In the genomic region with DNA sequence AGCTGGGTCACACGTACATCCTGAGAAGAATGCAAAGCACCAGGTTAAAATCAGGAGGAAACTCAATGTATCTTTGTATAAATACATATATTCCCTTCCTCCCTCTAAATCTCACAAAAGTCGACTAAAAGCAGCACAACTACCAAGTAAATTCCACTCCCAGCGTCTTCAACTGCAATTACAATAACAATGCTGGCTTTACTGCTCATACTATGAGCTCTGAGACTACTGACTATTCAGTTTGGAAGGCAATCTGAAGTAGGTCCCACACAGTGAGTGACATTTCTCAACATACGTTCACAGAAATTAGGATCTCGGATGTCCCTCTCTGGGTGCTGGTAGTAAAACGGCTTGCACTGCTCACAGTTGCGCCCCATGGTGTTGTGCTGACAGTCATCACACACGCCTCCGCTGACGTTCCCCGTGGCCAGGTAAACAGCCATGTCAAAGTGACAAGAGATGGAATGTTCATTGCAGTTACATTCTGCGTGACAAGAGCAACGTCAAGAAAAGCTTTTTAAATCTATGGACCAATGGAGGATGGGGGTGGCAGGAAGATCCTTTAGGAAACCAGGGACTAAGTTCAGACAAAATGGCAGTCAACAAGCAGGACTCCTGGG, we compare ENCODE assay signal across 1 cellular context.
TF ChIP-seq lines count a peak whose summit lies in the region.

No MANE protein-coding gene starts in this region.

TF ChIP-seq in GM23338, 12 proteins besides CTCF, POLR2A, EP300 and RAD21 (continued from another document):
- TF ChIP-seq, protein P1, sequence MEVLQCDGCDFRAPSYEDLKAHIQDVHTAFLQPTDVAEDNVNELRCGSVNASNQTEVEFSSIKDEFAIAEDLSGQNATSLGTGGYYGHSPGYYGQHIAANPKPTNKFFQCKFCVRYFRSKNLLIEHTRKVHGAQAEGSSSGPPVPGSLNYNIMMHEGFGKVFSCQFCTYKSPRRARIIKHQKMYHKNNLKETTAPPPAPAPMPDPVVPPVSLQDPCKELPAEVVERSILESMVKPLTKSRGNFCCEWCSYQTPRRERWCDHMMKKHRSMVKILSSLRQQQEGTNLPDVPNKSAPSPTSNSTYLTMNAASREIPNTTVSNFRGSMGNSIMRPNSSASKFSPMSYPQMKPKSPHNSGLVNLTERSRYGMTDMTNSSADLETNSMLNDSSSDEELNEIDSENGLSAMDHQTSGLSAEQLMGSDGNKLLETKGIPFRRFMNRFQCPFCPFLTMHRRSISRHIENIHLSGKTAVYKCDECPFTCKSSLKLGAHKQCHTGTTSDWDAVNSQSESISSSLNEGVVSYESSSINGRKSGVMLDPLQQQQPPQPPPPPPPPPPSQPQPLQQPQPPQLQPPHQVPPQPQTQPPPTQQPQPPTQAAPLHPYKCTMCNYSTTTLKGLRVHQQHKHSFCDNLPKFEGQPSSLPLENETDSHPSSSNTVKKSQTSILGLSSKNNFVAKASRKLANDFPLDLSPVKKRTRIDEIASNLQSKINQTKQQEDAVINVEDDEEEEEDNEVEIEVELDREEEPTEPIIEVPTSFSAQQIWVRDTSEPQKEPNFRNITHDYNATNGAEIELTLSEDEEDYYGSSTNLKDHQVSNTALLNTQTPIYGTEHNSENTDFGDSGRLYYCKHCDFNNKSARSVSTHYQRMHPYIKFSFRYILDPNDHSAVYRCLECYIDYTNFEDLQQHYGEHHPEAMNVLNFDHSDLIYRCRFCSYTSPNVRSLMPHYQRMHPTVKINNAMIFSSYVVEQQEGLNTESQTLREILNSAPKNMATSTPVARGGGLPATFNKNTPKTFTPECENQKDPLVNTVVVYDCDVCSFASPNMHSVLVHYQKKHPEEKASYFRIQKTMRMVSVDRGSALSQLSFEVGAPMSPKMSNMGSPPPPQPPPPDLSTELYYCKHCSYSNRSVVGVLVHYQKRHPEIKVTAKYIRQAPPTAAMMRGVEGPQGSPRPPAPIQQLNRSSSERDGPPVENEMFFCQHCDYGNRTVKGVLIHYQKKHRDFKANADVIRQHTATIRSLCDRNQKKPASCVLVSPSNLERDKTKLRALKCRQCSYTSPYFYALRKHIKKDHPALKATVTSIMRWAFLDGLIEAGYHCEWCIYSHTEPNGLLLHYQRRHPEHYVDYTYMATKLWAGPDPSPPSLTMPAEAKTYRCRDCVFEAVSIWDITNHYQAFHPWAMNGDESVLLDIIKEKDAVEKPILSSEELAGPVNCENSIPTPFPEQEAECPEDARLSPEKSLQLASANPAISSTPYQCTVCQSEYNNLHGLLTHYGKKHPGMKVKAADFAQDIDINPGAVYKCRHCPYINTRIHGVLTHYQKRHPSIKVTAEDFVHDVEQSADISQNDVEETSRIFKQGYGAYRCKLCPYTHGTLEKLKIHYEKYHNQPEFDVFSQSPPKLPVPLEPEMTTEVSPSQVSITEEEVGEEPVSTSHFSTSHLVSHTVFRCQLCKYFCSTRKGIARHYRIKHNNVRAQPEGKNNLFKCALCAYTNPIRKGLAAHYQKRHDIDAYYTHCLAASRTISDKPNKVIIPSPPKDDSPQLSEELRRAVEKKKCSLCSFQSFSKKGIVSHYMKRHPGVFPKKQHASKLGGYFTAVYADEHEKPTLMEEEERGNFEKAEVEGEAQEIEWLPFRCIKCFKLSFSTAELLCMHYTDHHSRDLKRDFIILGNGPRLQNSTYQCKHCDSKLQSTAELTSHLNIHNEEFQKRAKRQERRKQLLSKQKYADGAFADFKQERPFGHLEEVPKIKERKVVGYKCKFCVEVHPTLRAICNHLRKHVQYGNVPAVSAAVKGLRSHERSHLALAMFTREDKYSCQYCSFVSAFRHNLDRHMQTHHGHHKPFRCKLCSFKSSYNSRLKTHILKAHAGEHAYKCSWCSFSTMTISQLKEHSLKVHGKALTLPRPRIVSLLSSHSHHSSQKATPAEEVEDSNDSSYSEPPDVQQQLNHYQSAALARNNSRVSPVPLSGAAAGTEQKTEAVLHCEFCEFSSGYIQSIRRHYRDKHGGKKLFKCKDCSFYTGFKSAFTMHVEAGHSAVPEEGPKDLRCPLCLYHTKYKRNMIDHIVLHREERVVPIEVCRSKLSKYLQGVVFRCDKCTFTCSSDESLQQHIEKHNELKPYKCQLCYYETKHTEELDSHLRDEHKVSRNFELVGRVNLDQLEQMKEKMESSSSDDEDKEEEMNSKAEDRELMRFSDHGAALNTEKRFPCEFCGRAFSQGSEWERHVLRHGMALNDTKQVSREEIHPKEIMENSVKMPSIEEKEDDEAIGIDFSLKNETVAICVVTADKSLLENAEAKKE (CRISPR knock-in tag; IDR thresholded peaks at IDR 0.05) = no peak
- TF ChIP-seq ZNF331 (CRISPR knock-in tag; IDR thresholded peaks at IDR 0.05; ENCODE audit: low read depth) (no peak), ZNF114 (CRISPR knock-in tag; IDR thresholded peaks at IDR 0.05) (no peak), NANOG (IDR thresholded peaks at IDR 0.05; ENCODE audit: borderline replicate concordance) (no peak), CREB1 (CRISPR knock-in tag; IDR thresholded peaks at IDR 0.05; ENCODE audit: low read depth) (no peak), POLR2AphosphoS5 (IDR thresholded peaks at IDR 0.05; ENCODE audit: low read depth) (no peak), JUNB (IDR thresholded peaks at IDR 0.05; ENCODE audit: unreplicated experiment) (no peak), ETS1 (IDR thresholded peaks at IDR 0.05) (no peak)
- TF ChIP-seq, protein P2, sequence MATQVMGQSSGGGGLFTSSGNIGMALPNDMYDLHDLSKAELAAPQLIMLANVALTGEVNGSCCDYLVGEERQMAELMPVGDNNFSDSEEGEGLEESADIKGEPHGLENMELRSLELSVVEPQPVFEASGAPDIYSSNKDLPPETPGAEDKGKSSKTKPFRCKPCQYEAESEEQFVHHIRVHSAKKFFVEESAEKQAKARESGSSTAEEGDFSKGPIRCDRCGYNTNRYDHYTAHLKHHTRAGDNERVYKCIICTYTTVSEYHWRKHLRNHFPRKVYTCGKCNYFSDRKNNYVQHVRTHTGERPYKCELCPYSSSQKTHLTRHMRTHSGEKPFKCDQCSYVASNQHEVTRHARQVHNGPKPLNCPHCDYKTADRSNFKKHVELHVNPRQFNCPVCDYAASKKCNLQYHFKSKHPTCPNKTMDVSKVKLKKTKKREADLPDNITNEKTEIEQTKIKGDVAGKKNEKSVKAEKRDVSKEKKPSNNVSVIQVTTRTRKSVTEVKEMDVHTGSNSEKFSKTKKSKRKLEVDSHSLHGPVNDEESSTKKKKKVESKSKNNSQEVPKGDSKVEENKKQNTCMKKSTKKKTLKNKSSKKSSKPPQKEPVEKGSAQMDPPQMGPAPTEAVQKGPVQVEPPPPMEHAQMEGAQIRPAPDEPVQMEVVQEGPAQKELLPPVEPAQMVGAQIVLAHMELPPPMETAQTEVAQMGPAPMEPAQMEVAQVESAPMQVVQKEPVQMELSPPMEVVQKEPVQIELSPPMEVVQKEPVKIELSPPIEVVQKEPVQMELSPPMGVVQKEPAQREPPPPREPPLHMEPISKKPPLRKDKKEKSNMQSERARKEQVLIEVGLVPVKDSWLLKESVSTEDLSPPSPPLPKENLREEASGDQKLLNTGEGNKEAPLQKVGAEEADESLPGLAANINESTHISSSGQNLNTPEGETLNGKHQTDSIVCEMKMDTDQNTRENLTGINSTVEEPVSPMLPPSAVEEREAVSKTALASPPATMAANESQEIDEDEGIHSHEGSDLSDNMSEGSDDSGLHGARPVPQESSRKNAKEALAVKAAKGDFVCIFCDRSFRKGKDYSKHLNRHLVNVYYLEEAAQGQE (IDR thresholded peaks at IDR 0.05; ENCODE audit: unreplicated experiment) = no peak
